7 cellular contexts compared by ENCODE assay signal in genomic region chr7:12590559-12590958, GRCh38. TPM values are rescaled to one million over a fixed set of nuclear protein-coding genes. Genes with fewer than 3 reads are reported as not detected.
"Had no signal": no experiment of that assay in that cellular context is flagged by ENCODE, and none has a peak within 500 bp of the region (broad histone marks: within the 10 kb centered on the region; RNA-seq: fewer than 3 reads in every experiment).

No MANE protein-coding gene starts in this region.

- H3K9ac ChIP-seq: KMS-11 had no signal

- FAIRE-seq: HepG2, HTR-8/SVneo had no signal

- DNase-seq: IMR-90, KBM-7, KG1 had no signal

- ATAC-seq: HepG2 had no signal

- H3K27ac ChIP-seq: HL-60, KMS-11 had no signal

- H3K4me2 ChIP-seq: KMS-11 had no signal

RNA-seq across cellular contexts. Expression of gene SCIN, which starts 20.0 kb away (rescaled TPM):
- total RNA-seq: HepG2 had no signal
- polyA plus RNA-seq: HepG2 had no signal
